ENCODE assay signal across 17 cellular contexts in genomic region chr7:4162845-4163564, GRCh38.
"Had no signal": no experiment of that assay in that cellular context is flagged by ENCODE, and none has a peak within 500 bp of the region (broad histone marks: within the 10 kb centered on the region; RNA-seq: fewer than 3 reads in every experiment).

No MANE protein-coding gene starts in this region.

- ATAC-seq: activated CD4-positive, CD25-positive, alpha-beta regulatory T cell treated with anti-CD3 and anti-CD28 coated beads, Interleukin-2, amount 50 U/mL, for 24 hours; activated CD8-positive, alpha-beta memory T cell treated with anti-CD3 and anti-CD28 coated beads, Interleukin-2, amount 10 ng/mL, durations not matched to agents 7 days and 5 days; activated naive CD4-positive, alpha-beta T cell treated with anti-CD3 and anti-CD28 coated beads, Interleukin-2, amount 50 U/mL, for 72 hours; effector memory CD8-positive, alpha-beta T cell; mucosa of descending colon; stimulated activated naive B cell treated with anti-CD40 and anti-IgM and Interleukin-4, amounts not matched to agents 10 μg/mL and 1 μg/mL and 100 μg/mL, for 72 hours had no signal

- H3K4me1 ChIP-seq: parathyroid adenoma, spleen had no signal

- H3K9me3 ChIP-seq: mucosa of descending colon, spleen, suprapubic skin had no signal

- H3K36me3 ChIP-seq: brain microvascular endothelial cell, suprapubic skin had no signal

- H3K27me3 ChIP-seq: brain microvascular endothelial cell, spleen, suprapubic skin had no signal

- DNase-seq: activated CD4-positive, alpha-beta T cell treated with anti-CD3 and anti-CD28 coated beads, Interleukin-2, amount 50 U/mL, for 48 hours; activated CD8-positive, alpha-beta memory T cell treated with anti-CD3 and anti-CD28 coated beads, Interleukin-2, amount 10 ng/mL, durations not matched to agents 7 days and 5 days; activated effector memory CD4-positive, alpha-beta T cell treated with Interleukin-2 at 50 U/mL for 16 hours; activated T-cell treated with anti-CD3 and anti-CD28 coated beads, Interleukin-2, amount 50 U/mL, for 24 hours; amniotic stem cell; brain microvascular endothelial cell; cerebellar nuclear complex; effector memory CD8-positive, alpha-beta T cell; mammary epithelial cell; mucosa of descending colon; stimulated activated CD4-positive, alpha-beta T cell treated with anti-CD3 and anti-CD28 coated beads, Interleukin-2, amount 100 ng/mL, for 24 hours; stimulated activated naive B cell treated with anti-CD40 and anti-IgM and Interleukin-4, amounts not matched to agents 10 μg/mL and 1 μg/mL and 100 μg/mL, for 72 hours had no signal

- H3K27ac ChIP-seq: brain microvascular endothelial cell, parathyroid adenoma, spleen, suprapubic skin had no signal

- H3K4me3 ChIP-seq: mucosa of descending colon, spleen, suprapubic skin had no signal
